1 cellular context compared by ENCODE assay signal in the genomic region with DNA sequence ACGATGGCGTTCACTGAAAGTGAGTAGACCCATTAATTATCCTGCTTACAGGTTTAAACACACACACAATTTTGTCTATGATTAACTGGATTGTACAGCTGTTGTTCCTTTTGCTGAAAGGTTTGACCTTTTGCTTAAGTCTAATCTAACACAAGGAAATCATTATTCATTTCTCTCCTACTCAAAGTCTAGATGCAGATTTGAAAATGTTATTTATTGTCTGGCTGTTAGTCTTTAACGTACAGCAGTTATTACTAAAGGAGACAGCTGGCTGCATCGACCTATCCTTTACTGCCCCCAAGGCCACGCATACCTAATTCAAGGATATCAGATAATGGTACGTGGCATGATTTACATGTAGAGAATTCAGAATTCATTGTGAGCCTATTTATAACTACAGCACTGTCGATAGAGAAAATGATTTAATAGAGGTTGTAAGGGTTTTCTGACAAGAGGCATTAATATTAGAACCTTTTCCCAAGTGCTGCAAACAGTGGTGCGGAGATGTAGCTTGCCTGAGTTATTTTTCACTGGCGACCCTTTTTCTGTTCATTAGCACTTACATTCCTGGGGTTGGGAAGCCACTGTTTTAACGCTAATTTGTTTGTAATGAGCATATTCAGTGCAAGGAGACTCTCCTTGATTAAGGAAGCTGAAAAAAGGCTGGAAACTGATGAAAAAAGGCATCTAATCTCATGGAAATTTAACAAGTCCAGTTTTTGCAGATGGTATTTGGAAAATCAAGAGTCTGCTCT.
TF ChIP-seq lines count a peak whose summit lies in the region.

No MANE protein-coding gene starts in this region.

TF ChIP-seq in SK-N-SH treated with all-trans-retinoic acid at 6 μM for 48 hours, 23 proteins besides CTCF, POLR2A, EP300 and RAD21 (continued from another document):
- TF ChIP-seq, protein P1, sequence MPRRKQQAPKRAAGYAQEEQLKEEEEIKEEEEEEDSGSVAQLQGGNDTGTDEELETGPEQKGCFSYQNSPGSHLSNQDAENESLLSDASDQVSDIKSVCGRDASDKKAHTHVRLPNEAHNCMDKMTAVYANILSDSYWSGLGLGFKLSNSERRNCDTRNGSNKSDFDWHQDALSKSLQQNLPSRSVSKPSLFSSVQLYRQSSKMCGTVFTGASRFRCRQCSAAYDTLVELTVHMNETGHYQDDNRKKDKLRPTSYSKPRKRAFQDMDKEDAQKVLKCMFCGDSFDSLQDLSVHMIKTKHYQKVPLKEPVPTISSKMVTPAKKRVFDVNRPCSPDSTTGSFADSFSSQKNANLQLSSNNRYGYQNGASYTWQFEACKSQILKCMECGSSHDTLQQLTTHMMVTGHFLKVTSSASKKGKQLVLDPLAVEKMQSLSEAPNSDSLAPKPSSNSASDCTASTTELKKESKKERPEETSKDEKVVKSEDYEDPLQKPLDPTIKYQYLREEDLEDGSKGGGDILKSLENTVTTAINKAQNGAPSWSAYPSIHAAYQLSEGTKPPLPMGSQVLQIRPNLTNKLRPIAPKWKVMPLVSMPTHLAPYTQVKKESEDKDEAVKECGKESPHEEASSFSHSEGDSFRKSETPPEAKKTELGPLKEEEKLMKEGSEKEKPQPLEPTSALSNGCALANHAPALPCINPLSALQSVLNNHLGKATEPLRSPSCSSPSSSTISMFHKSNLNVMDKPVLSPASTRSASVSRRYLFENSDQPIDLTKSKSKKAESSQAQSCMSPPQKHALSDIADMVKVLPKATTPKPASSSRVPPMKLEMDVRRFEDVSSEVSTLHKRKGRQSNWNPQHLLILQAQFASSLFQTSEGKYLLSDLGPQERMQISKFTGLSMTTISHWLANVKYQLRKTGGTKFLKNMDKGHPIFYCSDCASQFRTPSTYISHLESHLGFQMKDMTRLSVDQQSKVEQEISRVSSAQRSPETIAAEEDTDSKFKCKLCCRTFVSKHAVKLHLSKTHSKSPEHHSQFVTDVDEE (CRISPR knock-in tag; IDR thresholded peaks at IDR 0.05): peak; percentile 55; the same call in 1 of the 2 replicates
- TF ChIP-seq ZC3H10 (CRISPR knock-in tag; IDR thresholded peaks at IDR 0.05) (no peak), TOX (CRISPR knock-in tag; IDR thresholded peaks at IDR 0.05; ENCODE audit: borderline replicate concordance) (peak; percentile 54; the same call in 1 of the 2 replicates)
